In genomic region chr10:69333205-69333604, GRCh38 we compare ENCODE assay signal across 11 cellular contexts. TPM values are rescaled to one million over a fixed set of nuclear protein-coding genes. Genes with fewer than 3 reads are reported as not detected.
DNase-seq lines count a peak whose midpoint lies in the region; ATAC-seq and TF ChIP-seq lines count a peak whose summit lies in the region.
"Had no signal": no experiment of that assay in that cellular context is flagged by ENCODE, and none has a peak within 500 bp of the region (broad histone marks: within the 10 kb centered on the region; RNA-seq: fewer than 3 reads in every experiment).

No MANE protein-coding gene starts in this region.

- H2AFZ ChIP-seq in osteoblast (ENCODE audit: low read length) = no peak overlapping the region

- H3K36me3 ChIP-seq in BJ (ENCODE audit: control insufficient read depth, insufficient read depth, low read length) (peaks cover 2% of the 10 kb centered on the region; the same call in 1 of the 2 replicates), osteoblast (ENCODE audit: insufficient read depth, low read length) (peaks cover 22% of the 10 kb centered on the region)
- H3K36me3 ChIP-seq: HAP-1 had no signal

- peaks cover 39% of the 10 kb centered on the region for H3K4me1 Mint-ChIP-seq in activated T-helper 2 cell treated with anti-CD3 and anti-CD28 coated beads, Interferon-gamma antibody, Interleukin-2, Interleukin-4, amounts not matched to agents 10 μg/mL and 5 μg/mL and 100 μg/mL, durations not matched to agents 14 hours and 24 hours and 36 hours (ENCODE audit: low read depth)

- H3K4me3 ChIP-seq in BJ (ENCODE audit: low read depth, low read length) (no peak overlapping the region), foreskin fibroblast (ENCODE audit: low read depth in 1 of 2, low read length in 2 of 2) (no peak overlapping the region), osteoblast (ENCODE audit: insufficient read depth, low read length) (no peak overlapping the region)
- H3K4me3 ChIP-seq: HAP-1 had no signal

- ATAC-seq in GM21717 (IDR thresholded peaks at IDR 0.05; ENCODE audit: unreplicated experiment) = no peak

- no peaks in the 10 kb centered on the region for H3K27me3 Mint-ChIP-seq in activated T-helper 2 cell treated with anti-CD3 and anti-CD28 coated beads, Interferon-gamma antibody, Interleukin-2, Interleukin-4, amounts not matched to agents 10 μg/mL and 5 μg/mL and 100 μg/mL, durations not matched to agents 14 hours and 24 hours and 36 hours (ENCODE audit: low read depth)
- H3K27me3 Mint-ChIP-seq: activated B cell treated with CpG ODN at 0.5 μM for 24 hours had no signal

- H3K79me2 ChIP-seq in osteoblast (ENCODE audit: insufficient read depth, low read length) = peaks cover 95% of the 10 kb centered on the region

- H3K27ac ChIP-seq in VCaP (peak overlapping the region; percentile 53), osteoblast (ENCODE audit: low read depth, low read length) (peak overlapping the region; percentile 79)

- DNase-seq in BJ (ENCODE audit: low read depth) = no peak
- peak in 1 of 2 donors; percentile 65 for DNase-seq in foreskin fibroblast
- peak; percentile 93 for DNase-seq in osteoblast (ENCODE audit: insufficient read length, low spot score, missing footprints)
- DNase-seq in G401 (ENCODE audit: low spot score) = no peak
- DNase-seq in NCI-H526 (lab: John Stamatoyannopoulos, UW) = no peak
- no peak for DNase-seq in activated T-helper 2 cell treated with anti-CD3 and anti-CD28 coated beads, Interferon-gamma antibody, Interleukin-2, Interleukin-4, amounts not matched to agents 10 μg/mL and 5 μg/mL and 100 μg/mL, durations not matched to agents 14 hours and 24 hours and 36 hours (ENCODE audit: low spot score)
- DNase-seq: activated B cell treated with CpG ODN at 0.5 μM for 24 hours, NCI-H1092 treated with DMSO at 0.1 percent for 48 hours had no signal

- POLR2A ChIA-PET in BJ (lab: Charles Lee) = interaction anchor here (0.5 kb wide), 1 partner anchor 25 kb away, joined by 16 read pairs; no protein-coding TSS in a partner anchor

- no peak overlapping the region for H3K27ac Mint-ChIP-seq in activated T-helper 2 cell treated with anti-CD3 and anti-CD28 coated beads, Interferon-gamma antibody, Interleukin-2, Interleukin-4, amounts not matched to agents 10 μg/mL and 5 μg/mL and 100 μg/mL, durations not matched to agents 14 hours and 24 hours and 36 hours
- H3K27ac Mint-ChIP-seq: activated B cell treated with CpG ODN at 0.5 μM for 24 hours had no signal

- H3K27me3 ChIP-seq in BJ (ENCODE audit: control insufficient read depth, insufficient read depth, low read length) (no peaks in the 10 kb centered on the region), osteoblast (ENCODE audit: insufficient read depth, low read length) (no peaks in the 10 kb centered on the region)

- peak overlapping the region; percentile 61 for H3K4me2 ChIP-seq in osteoblast (ENCODE audit: insufficient read depth, low read length)

- TF ChIP-seq CTCF in BJ (IDR thresholded peaks at IDR 0.05; ENCODE audit: insufficient read depth, low read depth, low read length) (peak; percentile 58), VCaP (conservative IDR thresholded peaks at IDR 0.05) (0 out of 2 replicates have a peak, but pooled peaks have one; percentile 17), foreskin fibroblast (IDR thresholded peaks at IDR 0.05; ENCODE audit: low read depth, low read length) (peak; percentile 39), osteoblast (IDR thresholded peaks at IDR 0.05; ENCODE audit: extremely low read depth, low read depth, low read length) (peak; percentile 46)

- peaks cover 56% of the 10 kb centered on the region for H3K4me1 ChIP-seq in osteoblast (ENCODE audit: insufficient read depth, low read length)

- H3K4me3 Mint-ChIP-seq in activated T-helper 2 cell treated with anti-CD3 and anti-CD28 coated beads, Interferon-gamma antibody, Interleukin-2, Interleukin-4, amounts not matched to agents 10 μg/mL and 5 μg/mL and 100 μg/mL, durations not matched to agents 14 hours and 24 hours and 36 hours (ENCODE audit: low read depth) = no peak overlapping the region
- H3K4me3 Mint-ChIP-seq: activated B cell treated with CpG ODN at 0.5 μM for 24 hours had no signal

- no peaks in the 10 kb centered on the region for H3K9me3 ChIP-seq in osteoblast (ENCODE audit: low read depth, low read length)
- H3K9me3 ChIP-seq: HAP-1 had no signal

- in situ Hi-C loops in G401 (cut with HindIII; ENCODE audit: low sequenced_read_pairs) = no loop called here

- intact Hi-C loops in activated T-helper 2 cell treated with anti-CD3 and anti-CD28 coated beads, Interferon-gamma antibody, Interleukin-2, Interleukin-4, amounts not matched to agents 10 μg/mL and 5 μg/mL and 100 μg/mL, durations not matched to agents 14 hours and 24 hours and 36 hours (cut with micrococcal nuclease) = no loop called here

- H3K36me3 Mint-ChIP-seq in activated T-helper 2 cell treated with anti-CD3 and anti-CD28 coated beads, Interferon-gamma antibody, Interleukin-2, Interleukin-4, amounts not matched to agents 10 μg/mL and 5 μg/mL and 100 μg/mL, durations not matched to agents 14 hours and 24 hours and 36 hours (ENCODE audit: low read depth) = peaks cover 32% of the 10 kb centered on the region

- peaks cover 30% of the 10 kb centered on the region for H4K20me1 ChIP-seq in osteoblast (ENCODE audit: insufficient read depth, low read length)

- CTCF ChIA-PET in BJ (lab: Yijun Ruan, JAX) = interaction anchor here (0.6 to 2.2 kb wide), 11 partner anchors 8 to 1105 kb away, joined by 3 to 12 read pairs (median 7); no protein-coding TSS in a partner anchor

- no peaks in the 10 kb centered on the region for H3K9me3 Mint-ChIP-seq in activated T-helper 2 cell treated with anti-CD3 and anti-CD28 coated beads, Interferon-gamma antibody, Interleukin-2, Interleukin-4, amounts not matched to agents 10 μg/mL and 5 μg/mL and 100 μg/mL, durations not matched to agents 14 hours and 24 hours and 36 hours
- H3K9me3 Mint-ChIP-seq: activated B cell treated with CpG ODN at 0.5 μM for 24 hours had no signal

RNA-seq across cellular contexts. Expression of gene HK1, which starts 54.9 kb away (rescaled TPM):
- 39.7 and 47.5 TPM in 2 replicates for polyA plus RNA-seq in BJ (2011; rRNA removed)
- polyA minus RNA-seq in BJ (2011; rRNA and poly(A)+ RNA removed) = 46.0 and 54.7 TPM in 2 replicates
- 99.6 and 111 TPM in 2 replicates for total RNA-seq in osteoblast
- 47.4 and 52.3 TPM in 2 replicates for total RNA-seq in G401 (2014; rRNA removed; shearing (Covaris generic))
- 197 TPM in 2 replicates for total RNA-seq in activated T-helper 2 cell treated with anti-CD3 and anti-CD28 coated beads, Interferon-gamma antibody, Interleukin-2, Interleukin-4, amounts not matched to agents 10 μg/mL and 5 μg/mL and 100 μg/mL, durations not matched to agents 14 hours and 24 hours and 36 hours
